33 cellular contexts compared by ENCODE assay signal in genomic region chr6:45911691-45912090, GRCh38.
"Had no signal": no experiment of that assay in that cellular context is flagged by ENCODE, and none has a peak within 500 bp of the region (broad histone marks: within the 10 kb centered on the region; RNA-seq: fewer than 3 reads in every experiment).

No MANE protein-coding gene starts in this region.

- H3K27ac ChIP-seq: adrenal gland, ascending aorta, cardiac muscle cell, VCaP had no signal

- FAIRE-seq: TTC549 had no signal

- DNase-seq: activated B cell treated with CpG ODN at 0.5 μM for 24 hours; activated CD4-positive, alpha-beta memory T cell treated with anti-CD3 and anti-CD28 coated beads for 36 hours; activated CD4-positive, alpha-beta T cell treated with anti-CD3 and anti-CD28 coated beads for 4 hours; activated CD4-positive, alpha-beta T cell treated with anti-CD3 and anti-CD28 coated beads, Interleukin-2, amount 10 ng/mL, durations not matched to agents 24 days and 14 days; activated CD4-positive, alpha-beta T cell treated with anti-CD3 and anti-CD28 coated beads, Interleukin-2, amount 50 U/mL, for 1 hour; activated CD4-positive, alpha-beta T cell treated with anti-CD3 and anti-CD28 coated beads, Interleukin-2, amount 50 U/mL, for 4 hours; activated CD4-positive, CD25-positive, alpha-beta regulatory T cell treated with anti-CD3 and anti-CD28 coated beads, Interleukin-2, amount 50 U/mL, for 72 hours; activated CD8-positive, alpha-beta memory T cell treated with anti-CD3 and anti-CD28 coated beads, Interleukin-2, amount 50 U/mL, for 4 hours; activated CD8-positive, alpha-beta T cell treated with anti-CD3 and anti-CD28 coated beads for 36 hours; activated effector memory CD4-positive, alpha-beta T cell treated with anti-CD3 and anti-CD28 coated beads, Interleukin-2, amount 50 U/mL, for 16 hours; activated gamma-delta T cell treated with Interleukin-2 at 50 U/mL for 16 hours; activated naive CD4-positive, alpha-beta T cell; activated naive CD4-positive, alpha-beta T cell treated with anti-CD3 and anti-CD28 coated beads for 36 hours; activated naive CD4-positive, alpha-beta T cell treated with anti-CD3 and anti-CD28 coated beads, Interleukin-2, amount 50 U/mL, for 16 hours; activated naive CD8-positive, alpha-beta T cell treated with anti-CD3 and anti-CD28 coated beads for 36 hours; activated T-cell treated with anti-CD3 and anti-CD28 coated beads for 4 hours; activated T-cell treated with anti-CD3 and anti-CD28 coated beads, Interleukin-2, amount 50 U/mL, for 1 hour; activated T-cell treated with anti-CD3 and anti-CD28 coated beads, Interleukin-2, amount 50 U/mL, for 4 hours; activated T-cell treated with anti-CD3 and anti-CD28 coated beads, Interleukin-2, amount 50 U/mL, for 72 hours; adrenal gland; amniotic stem cell; caudate nucleus; cerebellar nuclear complex; SW 1271; T-helper 1 cell; T-helper 2 cell; T-helper 9 cell had no signal

- H3K4me1 ChIP-seq: adrenal gland, ascending aorta had no signal

- H3K27me3 ChIP-seq: adrenal gland, ascending aorta, cardiac muscle cell had no signal

- H3K4me3 ChIP-seq: adrenal gland, ascending aorta, cardiac muscle cell had no signal

- H3K36me3 ChIP-seq: adrenal gland, ascending aorta had no signal

- H3K9me3 ChIP-seq: ascending aorta had no signal

- ATAC-seq: activated CD8-positive, alpha-beta T cell treated with anti-CD3 and anti-CD28 coated beads for 36 hours; activated naive CD4-positive, alpha-beta T cell treated with anti-CD3 and anti-CD28 coated beads, Interleukin-2, amount 50 U/mL, for 72 hours; activated T-cell treated with anti-CD3 and anti-CD28 coated beads, Interleukin-2, amount 50 U/mL, for 4 hours; activated T-cell treated with anti-CD3 and anti-CD28 coated beads, Interleukin-2, amount 50 U/mL, for 72 hours; activated T-helper 17 cell treated with anti-CD3 and anti-CD28 coated beads, Interleukin-2, amount 50 U/mL, for 72 hours had no signal
